ENCODE assay signal across 10 cellular contexts in genomic region chr15:31217067-31217466, GRCh38.
DNase-seq lines count a peak whose midpoint lies in the region; ATAC-seq and TF ChIP-seq lines count a peak whose summit lies in the region.
"Had no signal": no experiment of that assay in that cellular context is flagged by ENCODE, and none has a peak within 500 bp of the region (broad histone marks: within the 10 kb centered on the region; RNA-seq: fewer than 3 reads in every experiment).

No MANE protein-coding gene starts in this region.

- H3K4me3 Mint-ChIP-seq in activated naive CD4-positive, alpha-beta T cell treated with anti-CD3 and anti-CD28 coated beads, Interleukin-2, amount 10 ng/mL, durations not matched to agents 7 days and 5 days, result no peak overlapping the region
- peak overlapping the region; percentile 79 for H3K4me3 Mint-ChIP-seq in activated T-helper 17 cell treated with anti-CD3 and anti-CD28 coated beads, Interleukin-2, amount 50 U/mL, for 72 hours

- TF ChIP-seq CTCF in liver (IDR thresholded peaks at IDR 0.05; ENCODE audit: low read depth, low read length, missing input control) (no peak), transverse colon (IDR thresholded peaks at IDR 0.05) (no peak)

- peaks cover 58% of the 10 kb centered on the region for H3K4me1 Mint-ChIP-seq in activated naive CD4-positive, alpha-beta T cell treated with anti-CD3 and anti-CD28 coated beads, Interleukin-2, amount 10 ng/mL, durations not matched to agents 7 days and 5 days
- peaks cover 7% of the 10 kb centered on the region for H3K4me1 Mint-ChIP-seq in activated T-helper 17 cell treated with anti-CD3 and anti-CD28 coated beads, Interleukin-2, amount 50 U/mL, for 72 hours

- no peaks in the 10 kb centered on the region for H3K27me3 ChIP-seq in liver (ENCODE audit: control insufficient read depth in 4 of 4, insufficient read depth in 4 of 4, low read length in 3 of 4)
- H3K27me3 ChIP-seq in transverse colon, result no peaks in the 10 kb centered on the region
- H3K27me3 ChIP-seq: cardiac muscle cell had no signal

- H3K36me3 ChIP-seq in liver (ENCODE audit: control insufficient read depth in 4 of 4, insufficient read depth in 3 of 4, low read depth in 1 of 4, low read length in 3 of 4) (no peaks in the 10 kb centered on the region), transverse colon (no peaks in the 10 kb centered on the region)
- H3K36me3 ChIP-seq: cardiac muscle cell had no signal

- CTCF ChIA-PET in activated naive CD4-positive, alpha-beta T cell treated with anti-CD3 and anti-CD28 coated beads, Interleukin-2, amount 10 ng/mL, durations not matched to agents 7 days and 5 days (lab: Charles Lee), result interaction anchor here (0.7 kb wide), 1 partner anchor 50 kb away, joined by 3 read pairs; no protein-coding TSS in a partner anchor

- no peak for TF ChIP-seq RAD21 in liver (IDR thresholded peaks at IDR 0.05)

- peak overlapping the region in 1 of 2 donors; percentile 91 for H3K27ac ChIP-seq in liver (ENCODE audit: low read depth in 1 of 2, low read length in 2 of 2)
- peak overlapping the region; percentile 96 to 99 (median 98) for H3K27ac ChIP-seq in transverse colon
- H3K27ac ChIP-seq: cardiac muscle cell had no signal

- WGBS in liver, result 87% methylated on average over 6 of the region's 6 CpGs
- 74 to 76% methylated on average over 4 to 6 of the region's 6 CpGs for WGBS in transverse colon (ENCODE audit: low coverage in 1 of 2), 2 donors

- intact Hi-C loops in transverse colon (cut with DNase I; ENCODE audit: low total_unique reads), result loop anchor here (5.0 kb wide), 2 partner anchors 110 to 270 kb away; partner anchors contain the start of gene KLF13

- H3K4me1 ChIP-seq in liver (ENCODE audit: control insufficient read depth in 4 of 4, insufficient read depth in 4 of 4, low read length in 3 of 4) (peaks cover 2 to 23% (median 20%) of the 10 kb centered on the region in 4 donors), transverse colon (peaks cover 7 to 24% (median 19%) of the 10 kb centered on the region in 4 donors)

- H3K9ac ChIP-seq in liver (ENCODE audit: low read depth in 1 of 2, low read length in 2 of 2), result peak overlapping the region in 1 of 2 donors; percentile 20

- TF ChIP-seq EP300 in transverse colon (IDR thresholded peaks at IDR 0.05; ENCODE audit: low read depth), result no peak

- H3K4me3 ChIP-seq in liver (ENCODE audit: low read depth in 1 of 3, low read length in 3 of 3), result peak overlapping the region in 2 of 3 donors; percentile 44 to 64
- no peak overlapping the region for H3K4me3 ChIP-seq in transverse colon

- H3K9me3 Mint-ChIP-seq in activated naive CD4-positive, alpha-beta T cell treated with anti-CD3 and anti-CD28 coated beads, Interleukin-2, amount 10 ng/mL, durations not matched to agents 7 days and 5 days, result no peaks in the 10 kb centered on the region
- H3K9me3 Mint-ChIP-seq in activated naive CD4-positive, alpha-beta T cell treated with anti-CD3 and anti-CD28 coated beads, Interleukin-2, amount 50 U/mL, for 72 hours, result no peaks in the 10 kb centered on the region
- no peaks in the 10 kb centered on the region for H3K9me3 Mint-ChIP-seq in activated T-helper 17 cell treated with anti-CD3 and anti-CD28 coated beads, Interleukin-2, amount 50 U/mL, for 72 hours

- H3K36me3 Mint-ChIP-seq in activated naive CD4-positive, alpha-beta T cell treated with anti-CD3 and anti-CD28 coated beads, Interleukin-2, amount 10 ng/mL, durations not matched to agents 7 days and 5 days, result peaks cover under 1% of the 10 kb centered on the region
- H3K36me3 Mint-ChIP-seq in activated naive CD4-positive, alpha-beta T cell treated with anti-CD3 and anti-CD28 coated beads, Interleukin-2, amount 50 U/mL, for 72 hours, result no peaks in the 10 kb centered on the region
- no peaks in the 10 kb centered on the region for H3K36me3 Mint-ChIP-seq in activated T-helper 17 cell treated with anti-CD3 and anti-CD28 coated beads, Interleukin-2, amount 50 U/mL, for 72 hours (ENCODE audit: low read depth)

- peaks cover 6% of the 10 kb centered on the region for H3K27me3 Mint-ChIP-seq in activated naive CD4-positive, alpha-beta T cell treated with anti-CD3 and anti-CD28 coated beads, Interleukin-2, amount 10 ng/mL, durations not matched to agents 7 days and 5 days
- H3K27me3 Mint-ChIP-seq in activated T-helper 17 cell treated with anti-CD3 and anti-CD28 coated beads, Interleukin-2, amount 50 U/mL, for 72 hours, result no peaks in the 10 kb centered on the region

- in situ Hi-C loops in transverse colon (cut with MboI; ENCODE audit: low pct_ligation_motif_present in 1 of 4, low pct_unique_long_range_greater_than_20kb in 1 of 4, low sequenced_read_pairs in 3 of 4), result loop anchor here (10.0 to 25.0 kb wide), 4 partner anchors 95 to 220 kb away; partner anchors contain the start of gene KLF13 (in 1 of the 4)

- no peak for ATAC-seq in activated naive CD4-positive, alpha-beta T cell treated with anti-CD3 and anti-CD28 coated beads, Interleukin-2, amount 50 U/mL, for 72 hours
- ATAC-seq in activated T-helper 17 cell treated with anti-CD3 and anti-CD28 coated beads, Interleukin-2, amount 50 U/mL, for 72 hours (replicated peaks), result no peak
- ATAC-seq in GM21381 (IDR thresholded peaks at IDR 0.05; ENCODE audit: unreplicated experiment) (no peak), GM21528 (IDR thresholded peaks at IDR 0.05; ENCODE audit: low FRiP score, unreplicated experiment) (no peak)

- H3K9me3 ChIP-seq in liver (ENCODE audit: control insufficient read depth in 4 of 4, low read length in 3 of 4) (no peaks in the 10 kb centered on the region), transverse colon (no peaks in the 10 kb centered on the region)

- DNase-seq in activated naive CD4-positive, alpha-beta T cell treated with anti-CD3 and anti-CD28 coated beads, Interleukin-2, amount 10 ng/mL, durations not matched to agents 7 days and 5 days, result no peak
- no peak for DNase-seq in activated naive CD4-positive, alpha-beta T cell treated with anti-CD3 and anti-CD28 coated beads, Interleukin-2, amount 50 U/mL, for 72 hours (ENCODE audit: low spot score in 2 of 2)
- DNase-seq in transverse colon, result peak; percentile 4
- DNase-seq in AG20443 (ENCODE audit: low spot score), result no peak
- DNase-seq: stimulated activated naive CD4-positive, alpha-beta T cell treated with Interleukin-2 at 50 U/mL for 16 hours had no signal

- peak overlapping the region; percentile 94 for H3K27ac Mint-ChIP-seq in activated naive CD4-positive, alpha-beta T cell treated with anti-CD3 and anti-CD28 coated beads, Interleukin-2, amount 10 ng/mL, durations not matched to agents 7 days and 5 days
- H3K27ac Mint-ChIP-seq in activated naive CD4-positive, alpha-beta T cell treated with anti-CD3 and anti-CD28 coated beads, Interleukin-2, amount 50 U/mL, for 72 hours, result no peak overlapping the region
- peak overlapping the region; percentile 81 for H3K27ac Mint-ChIP-seq in activated T-helper 17 cell treated with anti-CD3 and anti-CD28 coated beads, Interleukin-2, amount 50 U/mL, for 72 hours

- no peak for TF ChIP-seq POLR2A in transverse colon (IDR thresholded peaks at IDR 0.05)

TF ChIP-seq in liver, 16 proteins besides CTCF, POLR2A, EP300 and RAD21 (continues in another document):
- no peak for TF ChIP-seq HNF4G (IDR thresholded peaks at IDR 0.05)
- TF ChIP-seq HNF4A (conservative IDR thresholded peaks at IDR 0.05), result no peak
- no peak for TF ChIP-seq ZBTB33 (IDR thresholded peaks at IDR 0.05)
- no peak for TF ChIP-seq TAF1 (conservative IDR thresholded peaks at IDR 0.05)
- no peak for TF ChIP-seq NR2F2 (IDR thresholded peaks at IDR 0.05)
- TF ChIP-seq EGR1 (IDR thresholded peaks at IDR 0.05; ENCODE audit: low read depth in 2 of 2), result no peak
- TF ChIP-seq, protein P1, sequence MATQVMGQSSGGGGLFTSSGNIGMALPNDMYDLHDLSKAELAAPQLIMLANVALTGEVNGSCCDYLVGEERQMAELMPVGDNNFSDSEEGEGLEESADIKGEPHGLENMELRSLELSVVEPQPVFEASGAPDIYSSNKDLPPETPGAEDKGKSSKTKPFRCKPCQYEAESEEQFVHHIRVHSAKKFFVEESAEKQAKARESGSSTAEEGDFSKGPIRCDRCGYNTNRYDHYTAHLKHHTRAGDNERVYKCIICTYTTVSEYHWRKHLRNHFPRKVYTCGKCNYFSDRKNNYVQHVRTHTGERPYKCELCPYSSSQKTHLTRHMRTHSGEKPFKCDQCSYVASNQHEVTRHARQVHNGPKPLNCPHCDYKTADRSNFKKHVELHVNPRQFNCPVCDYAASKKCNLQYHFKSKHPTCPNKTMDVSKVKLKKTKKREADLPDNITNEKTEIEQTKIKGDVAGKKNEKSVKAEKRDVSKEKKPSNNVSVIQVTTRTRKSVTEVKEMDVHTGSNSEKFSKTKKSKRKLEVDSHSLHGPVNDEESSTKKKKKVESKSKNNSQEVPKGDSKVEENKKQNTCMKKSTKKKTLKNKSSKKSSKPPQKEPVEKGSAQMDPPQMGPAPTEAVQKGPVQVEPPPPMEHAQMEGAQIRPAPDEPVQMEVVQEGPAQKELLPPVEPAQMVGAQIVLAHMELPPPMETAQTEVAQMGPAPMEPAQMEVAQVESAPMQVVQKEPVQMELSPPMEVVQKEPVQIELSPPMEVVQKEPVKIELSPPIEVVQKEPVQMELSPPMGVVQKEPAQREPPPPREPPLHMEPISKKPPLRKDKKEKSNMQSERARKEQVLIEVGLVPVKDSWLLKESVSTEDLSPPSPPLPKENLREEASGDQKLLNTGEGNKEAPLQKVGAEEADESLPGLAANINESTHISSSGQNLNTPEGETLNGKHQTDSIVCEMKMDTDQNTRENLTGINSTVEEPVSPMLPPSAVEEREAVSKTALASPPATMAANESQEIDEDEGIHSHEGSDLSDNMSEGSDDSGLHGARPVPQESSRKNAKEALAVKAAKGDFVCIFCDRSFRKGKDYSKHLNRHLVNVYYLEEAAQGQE (IDR thresholded peaks at IDR 0.05), result no peak
- TF ChIP-seq SP1 (IDR thresholded peaks at IDR 0.05), result no peak
- TF ChIP-seq MAX (IDR thresholded peaks at IDR 0.05), result no peak
- TF ChIP-seq RXRA (IDR thresholded peaks at IDR 0.05), result no peak

Comparison
In these comparisons a context has a peak if more than half of its experiments do, and no peak if none do; other contexts are left out.
1. H3K27ac Mint-ChIP-seq: peak in activated naive CD4-positive, alpha-beta T cell treated with anti-CD3 and anti-CD28 coated beads, Interleukin-2, amount 10 ng/mL, durations not matched to agents 7 days and 5 days (single experiment) and activated T-helper 17 cell treated with anti-CD3 and anti-CD28 coated beads, Interleukin-2, amount 50 U/mL, for 72 hours (single experiment); none in activated naive CD4-positive, alpha-beta T cell treated with anti-CD3 and anti-CD28 coated beads, Interleukin-2, amount 50 U/mL, for 72 hours (0 of 2).
2. H3K4me3 ChIP-seq: peak in liver (2 of 3); none in transverse colon (0 of 4).